Comparison of ENCODE assay signal across 8 cellular contexts in the genomic region with DNA sequence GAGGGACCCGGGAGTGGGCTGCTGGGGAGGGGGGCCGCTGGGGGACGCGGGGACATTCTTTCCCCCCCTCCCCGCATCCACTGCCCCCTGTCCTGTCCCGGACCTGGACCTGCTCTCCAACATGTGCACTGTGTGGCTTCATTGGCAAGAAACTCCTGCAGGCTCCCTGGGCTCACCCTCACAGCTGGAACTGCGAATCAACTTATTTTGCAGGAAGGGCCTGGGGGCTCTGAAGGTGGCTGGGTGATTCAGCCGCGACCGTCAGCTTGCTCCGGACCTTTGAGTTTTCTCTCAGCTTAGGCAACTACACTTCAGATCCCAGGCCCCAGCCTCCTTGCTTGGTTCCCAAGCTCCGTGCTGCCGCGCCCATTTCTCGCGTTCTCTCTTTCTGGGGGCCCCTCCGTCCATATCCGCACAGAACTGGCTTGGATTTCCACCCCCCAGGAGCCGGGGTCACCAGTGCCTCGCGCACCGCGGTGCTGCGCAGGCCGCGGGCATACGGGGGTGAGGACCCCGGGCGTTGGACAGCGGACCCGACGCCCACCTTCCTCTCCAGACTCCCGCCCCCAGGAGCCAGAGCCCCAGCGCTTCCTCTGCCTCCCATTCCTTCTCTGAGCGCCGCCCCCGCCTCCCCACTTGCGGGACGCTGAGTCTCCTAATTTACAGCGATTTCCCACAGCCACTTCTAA. TPM values are rescaled to one million over a fixed set of nuclear protein-coding genes. Genes with fewer than 3 reads are reported as not detected.
DNase-seq lines count a peak whose midpoint lies in the region; ATAC-seq and TF ChIP-seq lines count a peak whose summit lies in the region.

No MANE protein-coding gene starts in this region.

- H3K4me1 ChIP-seq in GM23338 (ENCODE audit: insufficient read depth) (peaks cover 37% of the 10 kb centered on the region; the same call in 1 of the 2 replicates), parathyroid adenoma (peaks cover 2% of the 10 kb centered on the region)

- 0 out of 2 replicates have a peak, but pooled peaks cover 3% of the 10 kb centered on the region for H3F3A ChIP-seq in GM23338 (replicated peaks; ENCODE audit: low read depth)

- H3K4me2 ChIP-seq in GM23338 (peak overlapping the region; percentile 96), parathyroid adenoma (ENCODE audit: low read length) (peak overlapping the region; percentile 58)

- peaks cover 3% of the 10 kb centered on the region; the same call in 1 of the 2 replicates for H4K20me1 ChIP-seq in GM23338 (replicated peaks; ENCODE audit: insufficient read depth)

- H3K4me1 Mint-ChIP-seq in GM23338 (peaks cover 50% of the 10 kb centered on the region), T-helper 17 cell (peaks cover 55% of the 10 kb centered on the region)

- DNase-seq in GM23338 (ENCODE audit: low spot score) (peak; percentile 60), T-helper 17 cell (no peak), fibroblast of the aortic adventitia (ENCODE audit: low read depth) (peak; percentile 37), pons (ENCODE audit: low spot score) (no peak), NCI-H146 treated with DMSO at 0.1 percent for 48 hours (lab: John Stamatoyannopoulos, UW; ENCODE audit: unreplicated experiment) (no peak), GDM1 (lab: John Stamatoyannopoulos, UW) (no peak), H4 (ENCODE audit: low spot score) (no peak)

- no peaks in the 10 kb centered on the region; the same call in 1 of the 3 replicates for H3K9me3 Mint-ChIP-seq in GM23338

- H2AFZ ChIP-seq in GM23338 (peak overlapping the region; percentile 85), parathyroid adenoma (peak overlapping the region; percentile 62)

- H3K36me3 ChIP-seq in GM23338 (ENCODE audit: insufficient read depth) (no peaks in the 10 kb centered on the region), parathyroid adenoma (ENCODE audit: control insufficient read depth, insufficient read depth, low read length) (no peaks in the 10 kb centered on the region)

- peak overlapping the region; percentile 88 for H3K4me3 ChIP-seq in GM23338
- H3K4me3 ChIP-seq in fibroblast of the aortic adventitia (ENCODE audit: low read depth, low read length), result peak overlapping the region; percentile 93
- peak overlapping the region; percentile 47 for H3K4me3 ChIP-seq in parathyroid adenoma (ENCODE audit: low read depth, low read length)

- TF ChIP-seq CTCF in GM23338 (conservative IDR thresholded peaks at IDR 0.05; ENCODE audit: low read depth in 2 of 2) (no peak), fibroblast of the aortic adventitia (IDR thresholded peaks at IDR 0.05; ENCODE audit: insufficient read depth, low read length) (no peak), parathyroid adenoma (IDR thresholded peaks at IDR 0.05) (no peak)

- H3K27ac ChIP-seq in GM23338 (ENCODE audit: low read depth) (no peak overlapping the region), parathyroid adenoma (no peak overlapping the region)

- ATAC-seq in GM23338 (no peak), T-helper 17 cell (peak; percentile 0)

- H3K9ac ChIP-seq in parathyroid adenoma, result no peak overlapping the region

- no peaks in the 10 kb centered on the region for H3K79me2 ChIP-seq in GM23338 (replicated peaks; ENCODE audit: insufficient read depth)
- H3K79me2 ChIP-seq in parathyroid adenoma, result peaks cover 11% of the 10 kb centered on the region

- no peaks in the 10 kb centered on the region for H3K9me3 ChIP-seq in T-helper 17 cell (ENCODE audit: control insufficient read depth, low read length, poor library complexity, severe bottlenecking)
- no peaks in the 10 kb centered on the region for H3K9me3 ChIP-seq in parathyroid adenoma (ENCODE audit: control insufficient read depth, low read length)

- H3K27ac Mint-ChIP-seq in GM23338 (no peak overlapping the region), T-helper 17 cell (peak overlapping the region; percentile 100)

- peaks cover 81% of the 10 kb centered on the region for H3K27me3 Mint-ChIP-seq in GM23338 (ENCODE audit: insufficient read depth, low read depth, poor library complexity)
- H3K27me3 Mint-ChIP-seq in T-helper 17 cell, result no peaks in the 10 kb centered on the region

- H3K4me3 Mint-ChIP-seq in GM23338, result peak overlapping the region; percentile 72
- peak overlapping the region; percentile 98 for H3K4me3 Mint-ChIP-seq in T-helper 17 cell

- no peaks in the 10 kb centered on the region for H3K9me2 ChIP-seq in GM23338 (ENCODE audit: insufficient read depth)

- H3K36me3 Mint-ChIP-seq in GM23338 (ENCODE audit: low read depth) (no peaks in the 10 kb centered on the region), T-helper 17 cell (ENCODE audit: low read depth) (peaks cover 7% of the 10 kb centered on the region)

- H3K27me3 ChIP-seq in GM23338 (ENCODE audit: insufficient read depth) (peaks cover 93% of the 10 kb centered on the region), parathyroid adenoma (ENCODE audit: control insufficient read depth, insufficient read depth, low read length) (no peaks in the 10 kb centered on the region)

TF ChIP-seq in GM23338, 12 proteins besides CTCF, POLR2A, EP300 and RAD21:
- peak; percentile 70 for TF ChIP-seq EZH2 (IDR thresholded peaks at IDR 0.05; ENCODE audit: low read depth, unreplicated experiment)
- peak; percentile 58 for TF ChIP-seq EZH2phosphoT487 (IDR thresholded peaks at IDR 0.05; ENCODE audit: unreplicated experiment)
- no peak for TF ChIP-seq CREB1 (CRISPR knock-in tag; IDR thresholded peaks at IDR 0.05; ENCODE audit: low read depth)
- no peak for TF ChIP-seq POLR2AphosphoS5 (IDR thresholded peaks at IDR 0.05; ENCODE audit: low read depth)

RNA-seq across cellular contexts. Expression of a gene that starts 0.5 kb away (rescaled TPM):
- total RNA-seq in GM23338 (2014; rRNA removed; shearing (Covaris generic)), result 1.7 and 2.1 TPM in 2 replicates
- polyA plus RNA-seq in GM23338 (2016; fragmentation: Nextera tagmentation; extraction: Ambion mirVana), result 0.91 and 1.1 TPM in 2 replicates
- 100 to 1,000 TPM; 692 to 863 TPM for total RNA-seq in T-helper 17 cell
- total RNA-seq in fibroblast of the aortic adventitia (ENCODE audit: low replicate concordance), result 737 and 1,851 TPM in 2 replicates
- total RNA-seq in H4 (2014; rRNA removed; shearing (Covaris generic)), result 47.0 and 60.1 TPM in 2 replicates

RNA-seq across cellular contexts. Expression of a gene that starts 26.6 kb away (rescaled TPM):
- 1,200 and 1,316 TPM in 2 replicates for total RNA-seq in GM23338 (2014; rRNA removed; shearing (Covaris generic))
- polyA plus RNA-seq in GM23338 (2016; fragmentation: Nextera tagmentation; extraction: Ambion mirVana), result 696 and 736 TPM in 2 replicates
- 1,000 to 10,000 TPM; 1,954 to 1,984 TPM for total RNA-seq in T-helper 17 cell
- 1,443 and 1,493 TPM in 2 replicates for total RNA-seq in fibroblast of the aortic adventitia (ENCODE audit: low replicate concordance)
- 1,742 and 1,908 TPM in 2 replicates for total RNA-seq in H4 (2014; rRNA removed; shearing (Covaris generic))

RNA-seq across cellular contexts. Expression of a gene that starts 44.2 kb away (rescaled TPM):
- total RNA-seq in GM23338 (2014; rRNA removed; shearing (Covaris generic)), result 15.2 and 22.2 TPM in 2 replicates
- polyA plus RNA-seq in GM23338 (2016; fragmentation: Nextera tagmentation; extraction: Ambion mirVana), result 12.8 and 14.0 TPM in 2 replicates
- total RNA-seq in T-helper 17 cell, result 10 to 100 TPM; 20.9 to 23.2 TPM
- 4.5 and 9.4 TPM in 2 replicates for total RNA-seq in fibroblast of the aortic adventitia (ENCODE audit: low replicate concordance)
- total RNA-seq in H4 (2014; rRNA removed; shearing (Covaris generic)), result 2.3 and 5.4 TPM in 2 replicates

RNA-seq across cellular contexts. Expression of a gene that starts 54.6 kb away (rescaled TPM):
- total RNA-seq in GM23338 (2014; rRNA removed; shearing (Covaris generic)), result 93.6 and 102 TPM in 2 replicates
- polyA plus RNA-seq in GM23338 (2016; fragmentation: Nextera tagmentation; extraction: Ambion mirVana), result 22.1 and 22.9 TPM in 2 replicates
- total RNA-seq in T-helper 17 cell, result 100 to 1,000 TPM; 140 to 175 TPM
- 46.2 and 110 TPM in 2 replicates for total RNA-seq in fibroblast of the aortic adventitia (ENCODE audit: low replicate concordance)
- 96.1 and 108 TPM in 2 replicates for total RNA-seq in H4 (2014; rRNA removed; shearing (Covaris generic))

Comparison
In these comparisons a context has a peak if more than half of its experiments do, and no peak if none do; other contexts are left out.
1. DNase-seq: peak in GM23338 (single experiment) and fibroblast of the aortic adventitia (single experiment); none in T-helper 17 cell (0 of 3), pons (single experiment), NCI-H146 treated with DMSO at 0.1 percent for 48 hours (single experiment), GDM1 (single experiment) and H4 (single experiment).
2. RNA of a gene that starts 0.5 kb away (total RNA-seq): 692 to 863 TPM in T-helper 17 cell, 737 to 1,851 TPM in fibroblast of the aortic adventitia and 47.0 to 60.1 TPM in H4; 1.7 to 2.1 TPM in GM23338; every median in the first group is over 10 times any median in the second.
3. Peak in every context shown above with its lines, with median percentiles within 50 percentile points of each other: H3K4me3 ChIP-seq.